12 cellular contexts compared by ENCODE assay signal in the genomic region with DNA sequence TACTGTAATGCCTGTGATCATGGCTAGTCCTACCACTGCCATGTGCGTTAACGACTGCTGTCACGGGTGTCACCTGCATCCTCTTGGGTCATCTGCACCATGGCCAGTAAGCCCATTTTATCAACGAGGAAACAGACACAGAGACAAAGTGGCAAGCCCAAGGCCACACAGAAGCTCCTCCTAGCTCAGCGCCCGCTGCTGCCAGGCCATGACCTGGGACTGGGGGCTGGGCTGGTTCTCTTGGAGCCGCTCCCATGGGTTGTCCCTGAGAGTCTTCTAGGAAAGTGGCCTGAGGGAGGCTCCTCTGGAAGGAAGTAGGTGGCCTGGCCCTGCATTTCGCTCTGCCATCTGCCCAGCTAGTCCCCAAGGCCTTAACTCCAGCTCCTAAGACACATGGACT. TPM values are rescaled to one million over a fixed set of nuclear protein-coding genes. Genes with fewer than 3 reads are reported as not detected.
DNase-seq lines count a peak whose midpoint lies in the region; ATAC-seq, FAIRE-seq and TF ChIP-seq lines count a peak whose summit lies in the region.
"Had no signal": no experiment of that assay in that cellular context is flagged by ENCODE, and none has a peak within 500 bp of the region (broad histone marks: within the 10 kb centered on the region; RNA-seq: fewer than 3 reads in every experiment).

No MANE protein-coding gene starts in this region.

- H3K9me3 Mint-ChIP-seq in naive thymus-derived CD4-positive, alpha-beta T cell = no peaks in the 10 kb centered on the region

- H3K9me3 ChIP-seq in right atrium auricular region (no peaks in the 10 kb centered on the region), ascending aorta (no peaks in the 10 kb centered on the region), upper lobe of right lung (no peaks in the 10 kb centered on the region)
- H3K9me3 ChIP-seq in naive thymus-derived CD4-positive, alpha-beta T cell (ENCODE audit: control insufficient read depth in 2 of 3, low read length in 3 of 3) = no peaks in the 10 kb centered on the region

- intact Hi-C loops in Right ventricle myocardium superior (cut with DNase I) (loop anchor here (5.0 kb wide), 1 partner anchor 49 kb away; no protein-coding TSS in a partner anchor), ascending aorta (cut with DNase I) (loop anchor here (10.0 kb wide), 1 partner anchor 223 kb away; the partner anchor contains the start of gene WDR82), upper lobe of right lung (cut with DNase I) (loop anchor here (5.0 to 10.0 kb wide), 2 partner anchors 49 to 93 kb away; no protein-coding TSS in a partner anchor)
- intact Hi-C loops in naive thymus-derived CD4-positive, alpha-beta T cell (cut with micrococcal nuclease) = loop anchor here (5.0 to 10.0 kb wide), 5 partner anchors 71 to 1757 kb away; partner anchors contain the start of genes CISH (in 1 of the 2), GLT8D1 (in 1 of the 2), HYAL3 (in 1 of the 2) and IFRD2 (in 1 of the 2)

- H3K27ac ChIP-seq in right atrium auricular region (peak overlapping the region; percentile 94 to 97), ascending aorta (peak overlapping the region; percentile 88 to 92), upper lobe of right lung (peak overlapping the region; percentile 90)
- H3K27ac ChIP-seq in naive thymus-derived CD4-positive, alpha-beta T cell (ENCODE audit: low read depth, low read length) = peak overlapping the region; percentile 80

- H3K36me3 ChIP-seq in right atrium auricular region (peaks cover 44% of the 10 kb centered on the region), ascending aorta (peaks cover 51 to 56% of the 10 kb centered on the region in 2 donors), upper lobe of right lung (peaks cover 46% of the 10 kb centered on the region)
- peaks cover 14 to 38% (median 16%) of the 10 kb centered on the region in 3 experiments for H3K36me3 ChIP-seq in naive thymus-derived CD4-positive, alpha-beta T cell (ENCODE audit: control insufficient read depth in 2 of 3, insufficient read depth in 3 of 3, low read length in 3 of 3)

- CTCF ChIA-PET in naive thymus-derived CD4-positive, alpha-beta T cell (lab: Charles Lee) = interaction anchor here (0.5 to 6.4 kb wide), 5 partner anchors 36 to 110 kb away, joined by 4 to 70 read pairs (median 5); partner anchors contain the start of genes PARP3 and RRP9

- POLR2A ChIA-PET in naive thymus-derived CD4-positive, alpha-beta T cell (lab: Charles Lee) = interaction anchor here (0.5 to 2.8 kb wide), 3 partner anchors 10 to 73 kb away, joined by 4 to 10 read pairs (median 7); no protein-coding TSS in a partner anchor

- ATAC-seq in Right ventricle myocardium superior (ENCODE audit: poor library complexity) (no peak), upper lobe of right lung (no peak), GM18511 (IDR thresholded peaks at IDR 0.05; ENCODE audit: unreplicated experiment) (no peak)
- ATAC-seq in naive thymus-derived CD4-positive, alpha-beta T cell = no peak

- peak overlapping the region; percentile 90 to 99 (median 92) for H3K27ac Mint-ChIP-seq in naive thymus-derived CD4-positive, alpha-beta T cell

- H3K4me1 ChIP-seq in right atrium auricular region (peaks cover 0 to 75% of the 10 kb centered on the region in 2 donors), ascending aorta (peaks cover 35 to 62% of the 10 kb centered on the region in 2 donors), upper lobe of right lung (peaks cover 79% of the 10 kb centered on the region)
- peaks cover 58 to 72% of the 10 kb centered on the region in 2 donors for H3K4me1 ChIP-seq in naive thymus-derived CD4-positive, alpha-beta T cell (ENCODE audit: control insufficient read depth in 2 of 2, insufficient read depth in 2 of 2, low read length in 2 of 2)

- FAIRE-seq in urothelium cell line (lab: Jason Lieb, UNC) = no peak

- H3K27me3 ChIP-seq in right atrium auricular region (no peaks in the 10 kb centered on the region), ascending aorta (no peaks in the 10 kb centered on the region), upper lobe of right lung (no peaks in the 10 kb centered on the region)
- H3K27me3 ChIP-seq in naive thymus-derived CD4-positive, alpha-beta T cell (ENCODE audit: control insufficient read depth in 2 of 2, insufficient read depth in 2 of 2, low read length in 2 of 2) = no peaks in the 10 kb centered on the region

- H3K27me3 Mint-ChIP-seq in naive thymus-derived CD4-positive, alpha-beta T cell = no peaks in the 10 kb centered on the region

- peaks cover 38 to 77% (median 61%) of the 10 kb centered on the region in 7 donors for H3K4me1 Mint-ChIP-seq in naive thymus-derived CD4-positive, alpha-beta T cell

- DNase-seq in right atrium auricular region (ENCODE audit: low spot score) (no peak), Right ventricle myocardium superior (no peak), ascending aorta (ENCODE audit: low spot score in 2 of 2) (no peak), upper lobe of right lung (no peak), urothelium cell line (ENCODE audit: low spot score) (no peak), AG08395 (ENCODE audit: low spot score) (no peak)
- DNase-seq in naive thymus-derived CD4-positive, alpha-beta T cell = no peak
- DNase-seq: activated gamma-delta T cell, C1 segment of cervical spinal cord, midbrain, MV-4-11 had no signal

- TF ChIP-seq CTCF in right atrium auricular region (IDR thresholded peaks at IDR 0.05) (no peak), ascending aorta (IDR thresholded peaks at IDR 0.05) (no peak), upper lobe of right lung (IDR thresholded peaks at IDR 0.05) (no peak)

- peak overlapping the region in 9 of 10 donors; percentile 87 to 97 (median 92) for H3K4me3 Mint-ChIP-seq in naive thymus-derived CD4-positive, alpha-beta T cell

- H3K4me3 ChIP-seq in right atrium auricular region = no peak overlapping the region
- H3K4me3 ChIP-seq in ascending aorta = no peak overlapping the region
- H3K4me3 ChIP-seq in naive thymus-derived CD4-positive, alpha-beta T cell (ENCODE audit: low read length) = peak overlapping the region; percentile 77
- H3K4me3 ChIP-seq in upper lobe of right lung = no peak overlapping the region

- peaks cover 0 to 30% (median 15%) of the 10 kb centered on the region in 5 donors for H3K36me3 Mint-ChIP-seq in naive thymus-derived CD4-positive, alpha-beta T cell

RNA-seq across cellular contexts. Expression of gene DUSP7, which starts 4.9 kb away (rescaled TPM):
- total RNA-seq in right atrium auricular region (10 to 100 TPM; 17.7 to 33.7 TPM), Right ventricle myocardium superior (23.2 TPM), ascending aorta (76.5 TPM), upper lobe of right lung (40.7 TPM)
- 10 to 100 TPM; 12.6 to 41.5 (median 40.4) TPM for total RNA-seq in naive thymus-derived CD4-positive, alpha-beta T cell
- polyA plus RNA-seq in naive thymus-derived CD4-positive, alpha-beta T cell = 1 to 10 TPM; 4.9 to 6.9 TPM

RNA-seq across cellular contexts. Expression of gene RPL29, which starts 55.7 kb away (rescaled TPM):
- total RNA-seq in right atrium auricular region (1,000 to 10,000 TPM in 1 of 2 donors, 100 to 1,000 TPM in 1; 658 to 1,017 TPM), Right ventricle myocardium superior (594 TPM), ascending aorta (1,224 TPM), upper lobe of right lung (810 TPM)
- total RNA-seq in naive thymus-derived CD4-positive, alpha-beta T cell = 1,000 to 10,000 TPM; 1,152 to 1,744 (median 1,537) TPM
- polyA plus RNA-seq in naive thymus-derived CD4-positive, alpha-beta T cell = 1,000 to 10,000 TPM; 1,720 to 2,133 TPM
